ENCODE assay signal across 13 cellular contexts in the genomic region with DNA sequence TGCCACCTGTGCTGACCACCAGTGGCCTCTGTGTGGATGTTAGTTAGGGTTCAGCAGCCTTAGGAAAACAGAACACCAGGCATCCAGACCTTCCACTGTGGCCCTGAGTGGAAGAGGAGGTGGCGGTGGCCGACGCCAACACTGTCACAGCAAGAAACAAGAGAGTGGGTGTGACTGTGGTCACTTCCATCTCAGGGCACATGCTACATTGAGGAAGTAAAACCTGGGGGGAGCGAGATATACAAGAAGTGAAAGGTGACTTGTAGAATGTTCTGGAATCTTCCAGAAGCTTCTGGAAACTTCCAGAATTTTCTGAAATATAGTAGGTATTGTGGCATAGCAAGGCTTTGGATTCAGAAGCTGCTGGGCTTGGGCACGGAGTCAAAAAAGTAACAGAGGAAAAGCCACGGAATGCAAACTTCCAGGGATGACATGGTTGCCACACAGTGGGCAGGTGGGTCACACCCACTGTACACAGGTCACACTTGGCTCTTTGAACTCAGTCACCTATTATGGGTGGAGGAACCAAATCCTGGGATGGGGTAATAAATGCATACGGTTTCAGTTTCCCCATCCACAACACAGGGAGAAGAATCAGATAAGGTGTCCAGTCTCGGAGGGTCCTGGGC. TPM values are rescaled to one million over a fixed set of nuclear protein-coding genes. Genes with fewer than 3 reads are reported as not detected.
DNase-seq lines count a peak whose midpoint lies in the region; ATAC-seq and TF ChIP-seq lines count a peak whose summit lies in the region.
"Had no signal": no experiment of that assay in that cellular context is flagged by ENCODE, and none has a peak within 500 bp of the region (broad histone marks: within the 10 kb centered on the region; RNA-seq: fewer than 3 reads in every experiment).

No MANE protein-coding gene starts in this region.

- ATAC-seq in GM18505 (IDR thresholded peaks at IDR 0.05; ENCODE audit: unreplicated experiment), result peak; percentile 57
- ATAC-seq in HG02588 (IDR thresholded peaks at IDR 0.05; ENCODE audit: unreplicated experiment), result peak; percentile 42
- peak; percentile 40 to 47 for ATAC-seq in naive B cell (ENCODE audit: low read depth in 2 of 2)
- ATAC-seq in activated CD4-positive, alpha-beta T cell treated with anti-CD3 and anti-CD28 coated beads for 36 hours, result no peak
- ATAC-seq: SK-N-SH treated with all-trans-retinoic acid at 6 μM for 48 hours had no signal

- H3K4me1 Mint-ChIP-seq in naive B cell, result peaks cover 55 to 77% (median 55%) of the 10 kb centered on the region in 3 donors
- no peaks in the 10 kb centered on the region for H3K4me1 Mint-ChIP-seq in activated CD4-positive, alpha-beta T cell treated with anti-CD3 and anti-CD28 coated beads for 36 hours

- DNase-seq in NOMO-1 (lab: John Stamatoyannopoulos, UW; ENCODE audit: unreplicated experiment in 2 of 2) (peak; percentile 33 to 82), naive B cell (peak; percentile 84), HPDE6-E6E7 (ENCODE audit: extremely low spot score) (no peak), NCI-H446 (lab: John Stamatoyannopoulos, UW) (no peak)
- DNase-seq in stimulated activated CD4-positive, alpha-beta T cell treated with anti-CD3 and anti-CD28 coated beads, Interleukin-4, amount 100 ng/mL, for 4 hours, result no peak
- DNase-seq in activated CD4-positive, alpha-beta T cell treated with anti-CD3 and anti-CD28 coated beads for 36 hours, result no peak
- DNase-seq: central memory CD4-positive, alpha-beta T cell; DMS153; mammary epithelial cell; sigmoid colon had no signal

- POLR2A ChIA-PET in activated CD4-positive, alpha-beta T cell treated with anti-CD3 and anti-CD28 coated beads for 36 hours (lab: Charles Lee), result no interaction called here

- peak overlapping the region; percentile 30 to 84 (median 71) for H3K4me3 Mint-ChIP-seq in naive B cell
- no peak overlapping the region for H3K4me3 Mint-ChIP-seq in activated CD4-positive, alpha-beta T cell treated with anti-CD3 and anti-CD28 coated beads for 36 hours

- H3K36me3 Mint-ChIP-seq in naive B cell, result peaks cover 17 to 23% of the 10 kb centered on the region in 2 donors
- H3K36me3 Mint-ChIP-seq in activated CD4-positive, alpha-beta T cell treated with anti-CD3 and anti-CD28 coated beads for 36 hours (ENCODE audit: low read depth), result no peaks in the 10 kb centered on the region

- intact Hi-C loops in activated CD4-positive, alpha-beta T cell treated with anti-CD3 and anti-CD28 coated beads for 36 hours (cut with DNase I, micrococcal nuclease), result no loop called here

- H3K9me3 Mint-ChIP-seq in naive B cell, result peaks cover 0 to 21% (median 18%) of the 10 kb centered on the region in 7 donors
- H3K9me3 Mint-ChIP-seq in activated CD4-positive, alpha-beta T cell treated with anti-CD3 and anti-CD28 coated beads for 36 hours (ENCODE audit: low read depth), result peaks cover 2% of the 10 kb centered on the region

- no peaks in the 10 kb centered on the region for H3K27me3 Mint-ChIP-seq in naive B cell
- no peaks in the 10 kb centered on the region for H3K27me3 Mint-ChIP-seq in activated CD4-positive, alpha-beta T cell treated with anti-CD3 and anti-CD28 coated beads for 36 hours

- TF ChIP-seq POLR2A in GM18505 (IDR thresholded peaks at IDR 0.05; ENCODE audit: borderline replicate concordance, extremely low read depth, insufficient read depth, insufficient read length), result no peak

- CTCF ChIA-PET in activated CD4-positive, alpha-beta T cell treated with anti-CD3 and anti-CD28 coated beads for 36 hours (lab: Charles Lee), result interaction anchor here (0.6 to 0.9 kb wide), 2 partner anchors 71 to 286 kb away, joined by 3 read pairs; no protein-coding TSS in a partner anchor

- H3K27ac Mint-ChIP-seq in naive B cell, result peak overlapping the region; percentile 98 to 100 (median 99)
- H3K27ac Mint-ChIP-seq in activated CD4-positive, alpha-beta T cell treated with anti-CD3 and anti-CD28 coated beads for 36 hours, result no peak overlapping the region

RNA-seq across cellular contexts. Expression of gene GNG7, which starts 24.3 kb away (rescaled TPM):
- 10 to 100 TPM; 49.1 to 72.0 (median 60.9) TPM for polyA plus RNA-seq in naive B cell (ENCODE audit: low read depth in 6 of 6)
- 1 to 10 TPM; 1.1 to 1.2 TPM for total RNA-seq in activated CD4-positive, alpha-beta T cell treated with anti-CD3 and anti-CD28 coated beads for 36 hours

RNA-seq across cellular contexts. Expression of gene DIRAS1, which starts 43.0 kb away (rescaled TPM):
- polyA plus RNA-seq in naive B cell (ENCODE audit: low read depth in 6 of 6), result 1 to 10 TPM in 5 of 6 donors, under 1 TPM in 1; 0.92 to 2.7 (median 1.5) TPM
- under 1 TPM; 0.21 to 0.33 TPM for total RNA-seq in activated CD4-positive, alpha-beta T cell treated with anti-CD3 and anti-CD28 coated beads for 36 hours

Comparison
In these comparisons a context has a peak if more than half of its experiments do, and no peak if none do; other contexts are left out.
1. DNase-seq: peak in NOMO-1 (2 of 2) and naive B cell (single experiment); none in HPDE6-E6E7 (single experiment), stimulated activated CD4-positive, alpha-beta T cell treated with anti-CD3 and anti-CD28 coated beads, Interleukin-4, amount 100 ng/mL, for 4 hours (0 of 2), NCI-H446 (0 of 2) and activated CD4-positive, alpha-beta T cell treated with anti-CD3 and anti-CD28 coated beads for 36 hours (single experiment).